Comparison of ENCODE assay signal across 17 cellular contexts in the genomic region with DNA sequence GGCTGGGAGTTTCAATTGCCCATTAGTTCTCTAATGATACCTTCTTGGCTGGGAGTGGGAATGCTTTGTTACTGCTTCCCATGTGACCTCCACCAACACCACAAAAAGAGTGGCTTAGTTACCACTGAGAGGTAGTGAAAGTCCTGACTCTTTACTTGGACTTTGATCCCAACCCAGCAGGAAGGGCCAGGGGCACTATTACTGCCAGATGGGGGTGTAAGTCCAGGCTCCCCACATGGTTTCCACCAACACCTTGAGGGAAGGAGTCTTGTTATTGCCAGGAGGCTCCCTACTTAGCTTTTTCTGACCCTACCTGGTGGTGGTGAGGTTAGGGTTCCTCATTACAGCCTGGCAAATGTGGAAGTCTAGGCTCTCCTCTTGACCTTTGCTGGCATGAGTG. TPM values are rescaled to one million over a fixed set of nuclear protein-coding genes. Genes with fewer than 3 reads are reported as not detected.
DNase-seq lines count a peak whose midpoint lies in the region; ATAC-seq and TF ChIP-seq lines count a peak whose summit lies in the region.
"Had no signal": no experiment of that assay in that cellular context is flagged by ENCODE, and none has a peak within 500 bp of the region (broad histone marks: within the 10 kb centered on the region; RNA-seq: fewer than 3 reads in every experiment).

No MANE protein-coding gene starts in this region.

- H3K4me3 Mint-ChIP-seq in osteocyte (ENCODE audit: unreplicated experiment): no peak overlapping the region
- H3K4me3 Mint-ChIP-seq: CD4-positive, CD25-positive, alpha-beta regulatory T cell; HFFc6; IgD-negative memory B cell had no signal

- H3K36me3 Mint-ChIP-seq in osteocyte (ENCODE audit: unreplicated experiment): peaks cover 19% of the 10 kb centered on the region

- no peaks in the 10 kb centered on the region for H3K4me1 ChIP-seq in vagina
- H3K4me1 ChIP-seq: BLaER1 treated with 17β-estradiol and CSF1 and Interleukin-3, amounts not matched to agents 10 nM and 100 nM had no signal

- no peak overlapping the region for H3K27ac Mint-ChIP-seq in osteocyte (ENCODE audit: unreplicated experiment)
- H3K27ac Mint-ChIP-seq: CD4-positive, CD25-positive, alpha-beta regulatory T cell; HFFc6; IgD-negative memory B cell had no signal

- peaks cover 20% of the 10 kb centered on the region for H3K9me3 Mint-ChIP-seq in osteocyte (ENCODE audit: unreplicated experiment)

- peaks cover 3% of the 10 kb centered on the region for H3K9me3 ChIP-seq in vagina

- intact Hi-C loops in vagina (cut with DNase I): no loop called here

- no peaks in the 10 kb centered on the region for H3K27me3 ChIP-seq in vagina
- H3K27me3 ChIP-seq: BLaER1 treated with 17β-estradiol and CSF1 and Interleukin-3, amounts not matched to agents 10 nM and 100 nM had no signal

- H3K27ac ChIP-seq in vagina: no peak overlapping the region
- H3K27ac ChIP-seq: 22Rv1; BLaER1 treated with 17β-estradiol and CSF1 and Interleukin-3, amounts not matched to agents 10 nM and 100 nM; HL-60 had no signal

- TF ChIP-seq POLR2A in vagina (IDR thresholded peaks at IDR 0.05): no peak

- ATAC-seq in left lobe of liver (peak; percentile 53), GM18870 (IDR thresholded peaks at IDR 0.05; ENCODE audit: unreplicated experiment) (no peak), GM18861 (IDR thresholded peaks at IDR 0.05; ENCODE audit: unreplicated experiment) (no peak)

- H3K4me1 Mint-ChIP-seq in osteocyte (ENCODE audit: unreplicated experiment): no peaks in the 10 kb centered on the region
- H3K4me1 Mint-ChIP-seq: CD4-positive, CD25-positive, alpha-beta regulatory T cell; IgD-negative memory B cell had no signal

- H3K27me3 Mint-ChIP-seq in osteocyte (ENCODE audit: unreplicated experiment): no peaks in the 10 kb centered on the region
- H3K27me3 Mint-ChIP-seq: IgD-negative memory B cell had no signal

- H3K4me3 ChIP-seq in vagina: no peak overlapping the region
- H3K4me3 ChIP-seq: BLaER1 treated with 17β-estradiol and CSF1 and Interleukin-3, amounts not matched to agents 10 nM and 100 nM had no signal

- DNase-seq in DMS53 (lab: John Stamatoyannopoulos, UW) (peak; percentile 60), NCI-H69 (lab: John Stamatoyannopoulos, UW) (peak; percentile 33), left lobe of liver (ENCODE audit: low spot score) (no peak), osteocyte (ENCODE audit: extremely low spot score, unreplicated experiment) (peak; percentile 30), vagina (ENCODE audit: extremely low spot score in 2 of 2) (no peak)
- DNase-seq: AML-193; CD4-positive, CD25-positive, alpha-beta regulatory T cell; DMS79; HCEC 1CT; HFFc6; KG1 had no signal

- peaks cover 0 to 18% of the 10 kb centered on the region in 2 donors for H3K36me3 ChIP-seq in vagina

- TF ChIP-seq CTCF in osteocyte (IDR thresholded peaks at IDR 0.05) (no peak), vagina (IDR thresholded peaks at IDR 0.05) (no peak)

RNA-seq across cellular contexts. Expression of a gene that starts 11.4 kb away (rescaled TPM):
- total RNA-seq in left lobe of liver (15.5 TPM), osteocyte (24.2 and 26.7 TPM in 2 replicates), vagina (21.6 TPM)

RNA-seq across cellular contexts. Expression of a gene that starts 14.6 kb away (rescaled TPM):
- 1.8 TPM for total RNA-seq in left lobe of liver
- 7.2 and 8.9 TPM in 2 replicates for total RNA-seq in osteocyte
- total RNA-seq in vagina: 14.5 TPM

Comparison
In these comparisons a context has a peak if more than half of its experiments do, and no peak if none do; other contexts are left out.
1. DNase-seq: peak in DMS53 (single experiment), NCI-H69 (single experiment) and osteocyte (single experiment); none in left lobe of liver (single experiment) and vagina (0 of 2).